Comparison of ENCODE assay signal across 8 cellular contexts in genomic region chr10:96511044-96511945, GRCh38. TPM values are rescaled to one million over a fixed set of nuclear protein-coding genes. Genes with fewer than 3 reads are reported as not detected.
DNase-seq lines count a peak whose midpoint lies in the region; ATAC-seq, FAIRE-seq and TF ChIP-seq lines count a peak whose summit lies in the region.

No MANE protein-coding gene starts in this region.

- FAIRE-seq in RCC 7860 (lab: Jason Lieb, UNC): no peak

- peak; percentile 50 for TF ChIP-seq CTCF in AG09319 (IDR thresholded peaks at IDR 0.05; ENCODE audit: low read depth, low read length)
- peak in 6 of 7 experiments; percentile 23 to 61 (median 55) for TF ChIP-seq CTCF in body of pancreas (IDR thresholded peaks at IDR 0.05)
- TF ChIP-seq CTCF in lower lobe of right lung (IDR thresholded peaks at IDR 0.05): peak; percentile 53

- no peaks in the 10 kb centered on the region for H3K36me3 ChIP-seq in body of pancreas (replicated peaks in 1 of 2; ENCODE audit: insufficient read depth in 1 of 2, low read depth in 2 of 2)
- no peaks in the 10 kb centered on the region for H3K36me3 ChIP-seq in lower lobe of right lung

- intact Hi-C loops in body of pancreas (cut with DNase I): loop anchor here (5.0 kb wide), 1 partner anchor 134 kb away; no protein-coding TSS in a partner anchor
- intact Hi-C loops in lower lobe of right lung (cut with DNase I): no loop called here

- H3K4me3 ChIP-seq in body of pancreas: no peak overlapping the region
- no peak overlapping the region for H3K4me3 ChIP-seq in lower lobe of right lung

- H3K9me3 ChIP-seq in body of pancreas (no peaks in the 10 kb centered on the region), lower lobe of right lung (no peaks in the 10 kb centered on the region)

- H3K27ac ChIP-seq in body of pancreas (no peak overlapping the region), lower lobe of right lung (no peak overlapping the region)

- DNase-seq in AG09319 (ENCODE audit: extremely low read depth, low read depth): no peak
- peak; percentile 46 for DNase-seq in ELR (ENCODE audit: low read depth)
- peak; percentile 67 for DNase-seq in NCI-H510A (lab: John Stamatoyannopoulos, UW)
- DNase-seq in body of pancreas: peak; percentile 48 to 63 (median 52)
- DNase-seq in lower lobe of right lung: no peak
- DNase-seq in RCC 7860 (ENCODE audit: low spot score): no peak

- H3K4me1 ChIP-seq in body of pancreas (peaks cover 24% of the 10 kb centered on the region), lower lobe of right lung (peaks cover 28% of the 10 kb centered on the region)

- H3K27me3 ChIP-seq in body of pancreas (no peaks in the 10 kb centered on the region), lower lobe of right lung (ENCODE audit: low read depth) (peaks cover 41% of the 10 kb centered on the region)

- WGBS in body of pancreas, 2 donors: 61 to 67% methylated on average over 5 to 7 of the region's 7 CpGs

- no peak for TF ChIP-seq POLR2A in body of pancreas (IDR thresholded peaks at IDR 0.05)

- ATAC-seq in body of pancreas (no peak), lower lobe of right lung (peak in 1 of 2 donors; percentile 34), GM21360 (IDR thresholded peaks at IDR 0.05; ENCODE audit: unreplicated experiment) (no peak), HG03108 (IDR thresholded peaks at IDR 0.05; ENCODE audit: unreplicated experiment) (no peak)

RNA-seq across cellular contexts. Expression of gene TLL2, which starts 2.4 kb away (rescaled TPM):
- total RNA-seq in body of pancreas: not detected
- not detected for total RNA-seq in lower lobe of right lung

Comparison
In these comparisons a context has a peak if more than half of its experiments do, and no peak if none do; other contexts are left out.
1. DNase-seq: peak in ELR (single experiment), NCI-H510A (single experiment) and body of pancreas (4 of 4); none in AG09319 (single experiment), lower lobe of right lung (single experiment) and RCC 7860 (single experiment).
2. Peak in every context shown above with its lines, with median percentiles within 50 percentile points of each other: CTCF ChIP-seq.